In genomic region chr20:57200882-57201723, GRCh38 we compare ENCODE assay signal across 2 cellular contexts.
A peak's percentile ranks its signal among the peaks of the same experiment; 100 is the strongest.
TF ChIP-seq lines count a peak whose summit lies in the region.

No MANE protein-coding gene starts in this region.

TF ChIP-seq in SK-N-SH treated with all-trans-retinoic acid at 6 μM for 48 hours, 23 proteins besides CTCF, POLR2A, EP300 and RAD21 (continued from another document):
- TF ChIP-seq CSRNP3 (CRISPR knock-in tag; IDR thresholded peaks at IDR 0.05) (no peak), SNAI2 (CRISPR knock-in tag; IDR thresholded peaks at IDR 0.05) (no peak), GLIS3 (CRISPR knock-in tag; IDR thresholded peaks at IDR 0.05) (no peak), ZFP3 (CRISPR knock-in tag; IDR thresholded peaks at IDR 0.05) (no peak), ESRRG (CRISPR knock-in tag; IDR thresholded peaks at IDR 0.05) (no peak), BACH2 (CRISPR knock-in tag; IDR thresholded peaks at IDR 0.05; ENCODE audit: borderline replicate concordance) (no peak), TOX (CRISPR knock-in tag; IDR thresholded peaks at IDR 0.05; ENCODE audit: borderline replicate concordance) (no peak), TSHZ2 (CRISPR knock-in tag; IDR thresholded peaks at IDR 0.05) (no peak), CSDC2 (CRISPR knock-in tag; IDR thresholded peaks at IDR 0.05) (no peak), POU6F1 (CRISPR knock-in tag; IDR thresholded peaks at IDR 0.05; ENCODE audit: borderline replicate concordance, low read depth) (no peak), OSR1 (CRISPR knock-in tag; IDR thresholded peaks at IDR 0.05) (no peak)

TF ChIP-seq in K562, 482 proteins besides CTCF, POLR2A, EP300 and RAD21 (continued from another document):
- peak in 2 of 3 experiments; percentile 64 to 88; a peak in 4 of 6 replicates for TF ChIP-seq ZBTB11 (CRISPR knock-in tag; IDR thresholded peaks at IDR 0.05)
TF ChIP-seq in K562: peak in this region for 1.
